In the genomic region with DNA sequence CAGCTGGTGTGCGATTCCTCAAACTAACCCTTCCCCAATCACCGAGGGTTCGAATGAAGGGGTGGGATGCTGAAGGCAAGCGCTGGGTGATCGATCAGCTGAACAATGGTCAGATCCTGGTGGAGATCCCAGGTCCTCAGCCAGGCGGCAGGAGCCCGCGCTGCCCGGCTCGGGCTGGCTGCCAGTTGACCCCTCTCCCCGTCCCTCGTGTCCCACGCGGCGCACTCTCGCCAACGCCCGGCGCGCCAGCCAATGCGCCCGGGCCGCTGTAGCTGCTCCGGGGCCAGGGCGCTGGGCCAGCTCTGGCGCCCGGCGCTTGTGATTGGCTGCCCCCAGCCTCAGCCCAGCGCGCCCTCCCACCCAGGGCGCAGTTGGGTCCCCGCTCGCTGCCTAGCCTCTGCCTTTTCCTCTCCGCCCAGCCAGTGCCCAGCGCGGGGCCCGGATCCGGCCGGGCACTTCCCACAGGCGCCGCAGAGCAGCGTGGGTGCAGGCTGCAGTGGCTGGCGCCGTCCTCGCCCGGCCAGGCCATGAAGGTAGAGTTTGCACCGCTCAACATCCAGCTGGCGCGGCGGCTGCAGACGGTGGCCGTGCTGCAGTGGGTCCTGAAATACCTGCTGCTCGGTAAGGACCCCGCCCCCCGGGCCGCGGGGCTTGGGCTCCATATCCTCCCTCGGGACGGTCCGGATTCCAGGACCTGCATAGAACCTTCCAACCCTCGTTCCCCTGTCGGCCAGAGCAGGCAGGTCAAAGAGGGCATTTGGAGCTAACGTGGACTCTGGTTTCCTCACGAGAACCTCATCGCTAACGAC, we compare ENCODE assay signal across 9 cellular contexts. TPM values are rescaled to one million over a fixed set of nuclear protein-coding genes. Genes with fewer than 3 reads are reported as not detected.
DNase-seq lines count a peak whose midpoint lies in the region; ATAC-seq, FAIRE-seq and TF ChIP-seq lines count a peak whose summit lies in the region.
"Had no signal": no experiment of that assay in that cellular context is flagged by ENCODE, and none has a peak within 500 bp of the region (broad histone marks: within the 10 kb centered on the region; RNA-seq: fewer than 3 reads in every experiment).

Gene MOGAT1 (plus strand): TSS at position 400 of the 809 bp plus-strand sequence. CDS start 128 bp downstream, at position 528.

- H3K27me3 Mint-ChIP-seq in T-cell (peaks cover 59 to 65% of the 10 kb centered on the region in 2 donors), nephron progenitor cell (ENCODE audit: low read depth, poor library complexity) (peaks cover 81% of the 10 kb centered on the region)

- peaks cover 14% of the 10 kb centered on the region for H3K27me3 ChIP-seq in gastroesophageal sphincter

- POLR2A ChIA-PET in T-cell (lab: Charles Lee): no interaction called here

- ATAC-seq in GM21360 (IDR thresholded peaks at IDR 0.05; ENCODE audit: unreplicated experiment) (peak; percentile 49), T-cell (replicated peaks in 1 of 4) (peak in 3 of 4 experiments; percentile 38 to 62 (median 54)), gastroesophageal sphincter (peak; percentile 66), GM18502 (IDR thresholded peaks at IDR 0.05; ENCODE audit: poor library complexity, unreplicated experiment) (no peak), HG03521 (IDR thresholded peaks at IDR 0.05; ENCODE audit: unreplicated experiment) (no peak)

- peak within 1 kb of the TSS in 1 of 2 donors; percentile 38 for H3K27ac Mint-ChIP-seq in T-cell
- H3K27ac Mint-ChIP-seq in nephron progenitor cell: no peak within 1 kb of the TSS

- CTCF ChIA-PET in T-cell (lab: Charles Lee): no interaction called here

- H3K9me3 Mint-ChIP-seq in T-cell (no peaks in the 10 kb centered on the region), nephron progenitor cell (no peaks in the 10 kb centered on the region)

- no peaks in the 10 kb centered on the region for H3K9me3 ChIP-seq in gastroesophageal sphincter

- no peak for TF ChIP-seq EP300 in gastroesophageal sphincter (IDR thresholded peaks at IDR 0.05)

- 0 to 12% methylated on average over 2 to 12 of the region's 66 CpGs for WGBS in gastroesophageal sphincter (ENCODE audit: low coverage in 1 of 2), 2 donors

- H3K36me3 ChIP-seq in gastroesophageal sphincter: no peaks in the 10 kb centered on the region

- H3K4me1 ChIP-seq in gastroesophageal sphincter: peaks cover 0 to 13% (median 7%) of the 10 kb centered on the region in 3 donors

- H3K27ac ChIP-seq in gastroesophageal sphincter: no peak within 1 kb of the TSS

- peak; percentile 53 for DNase-seq in ACHN
- DNase-seq in T-cell: peak in 3 of 34 experiments; percentile 2 to 8 (median 3)
- DNase-seq in nephron progenitor cell: peak; percentile 67
- no peak for DNase-seq in HTR-8/SVneo (ENCODE audit: insufficient read length, low spot score)

- H3K36me3 Mint-ChIP-seq in T-cell: no peaks in the 10 kb centered on the region
- H3K36me3 Mint-ChIP-seq in nephron progenitor cell (ENCODE audit: low read depth): no peaks in the 10 kb centered on the region

- FAIRE-seq in HTR-8/SVneo (lab: Jason Lieb, UNC): no peak
- FAIRE-seq: GM18507 had no signal

- TF ChIP-seq POLR2A in gastroesophageal sphincter (IDR thresholded peaks at IDR 0.05): no peak

- H3K4me1 Mint-ChIP-seq in T-cell (peaks cover 9 to 14% (median 10%) of the 10 kb centered on the region in 3 donors), nephron progenitor cell (peaks cover 6% of the 10 kb centered on the region)

- H3K4me3 ChIP-seq in gastroesophageal sphincter: peak within 1 kb of the TSS; percentile 10 to 53

- H3K4me3 Mint-ChIP-seq in T-cell (peak within 1 kb of the TSS; percentile 15 to 73 (median 49)), nephron progenitor cell (peak within 1 kb of the TSS; percentile 80)

- in situ Hi-C loops in ACHN (cut with HindIII; ENCODE audit: low pct_ligation_motif_present, low pct_unique_long_range_greater_than_20kb, low sequenced_read_pairs): no loop called here

- TF ChIP-seq CTCF in gastroesophageal sphincter (IDR thresholded peaks at IDR 0.05): no peak
- TF ChIP-seq CTCF in nephron progenitor cell (IDR thresholded peaks at IDR 0.05): no peak

RNA-seq across cellular contexts. Expression of gene MOGAT1, which starts in this region (rescaled TPM):
- total RNA-seq in T-cell (not detected), gastroesophageal sphincter (not detected)

Comparison
In these comparisons a context has a peak if more than half of its experiments do, and no peak if none do; other contexts are left out.
1. Peak in ATAC-seq in T-cell; RNA of the gene not detected or under 1 TPM.
2. Peak in ATAC-seq and H3K4me3 ChIP-seq in gastroesophageal sphincter; RNA of the gene not detected or under 1 TPM.